Comparison of ENCODE assay signal across 25 cellular contexts in genomic region chr15:41716864-41717263, GRCh38. TPM values are rescaled to one million over a fixed set of nuclear protein-coding genes. Genes with fewer than 3 reads are reported as not detected.
A peak's percentile ranks its signal among the peaks of the same experiment; 100 is the strongest.
DNase-seq lines count a peak whose midpoint lies in the region; ATAC-seq, FAIRE-seq and TF ChIP-seq lines count a peak whose summit lies in the region.
"Had no signal": no experiment of that assay in that cellular context is flagged by ENCODE, and none has a peak within 500 bp of the region (broad histone marks: within the 10 kb centered on the region; RNA-seq: fewer than 3 reads in every experiment).

No MANE protein-coding gene starts in this region.

- peak; percentile 9 for FAIRE-seq in keratinocyte (lab: Jason Lieb, UNC)
- FAIRE-seq: A204.1, GM12878, GM12892, GM18507 had no signal

- H3K27ac ChIP-seq in keratinocyte (ENCODE audit: control insufficient read depth, insufficient read depth, low read length) (no peak overlapping the region), PC-9 (no peak overlapping the region)
- H3K27ac ChIP-seq: BLaER1 had no signal

- H3K36me3 ChIP-seq in keratinocyte (ENCODE audit: control insufficient read depth in 2 of 2, extremely low read depth in 1 of 2, insufficient read depth in 2 of 2, low read length in 2 of 2) = peaks cover 0 to 8% of the 10 kb centered on the region in 2 experiments
- H3K36me3 ChIP-seq in PC-9 (ENCODE audit: low read depth) = no peaks in the 10 kb centered on the region; the same call in 1 of the 2 replicates

- H3K4me3 ChIP-seq in keratinocyte (ENCODE audit: control insufficient read depth in 2 of 3, extremely low read depth in 1 of 3, insufficient read depth in 2 of 3, low read depth in 1 of 3, low read length in 3 of 3) (no peak overlapping the region), PC-9 (no peak overlapping the region)
- H3K4me3 ChIP-seq: BLaER1, GM12878 had no signal

- H3K9me1 ChIP-seq in keratinocyte (ENCODE audit: control insufficient read depth, extremely low read depth, insufficient read depth, low read length) = no peaks in the 10 kb centered on the region

- H3K9me2 ChIP-seq in PC-9 (ENCODE audit: insufficient read depth) = no peaks in the 10 kb centered on the region

- H4K20me1 ChIP-seq in keratinocyte (ENCODE audit: control insufficient read depth, extremely low read depth, insufficient read depth, low read length) (no peaks in the 10 kb centered on the region), PC-9 (ENCODE audit: insufficient read depth) (0 out of 2 replicates have a peak, but pooled peaks cover 3% of the 10 kb centered on the region)

- intact Hi-C loops in left ventricle myocardium superior (cut with micrococcal nuclease) (no loop called here), cardiac septum (cut with DNase I) (no loop called here), PC-9 (cut with micrococcal nuclease; ENCODE audit: unreplicated experiment) (no loop called here)

- H3K27me3 ChIP-seq in keratinocyte (ENCODE audit: control insufficient read depth, extremely low read depth, insufficient read depth, low read length) (no peaks in the 10 kb centered on the region), PC-9 (ENCODE audit: insufficient read depth, low read depth) (no peaks in the 10 kb centered on the region)
- H3K27me3 ChIP-seq: BE2C, BLaER1 had no signal

- no peak overlapping the region for H3K9ac ChIP-seq in keratinocyte (ENCODE audit: control insufficient read depth, extremely low read depth, insufficient read depth, low read length)
- H3K9ac ChIP-seq: BLaER1 had no signal

- H3K9me3 ChIP-seq in keratinocyte (ENCODE audit: control insufficient read depth, low read depth, low read length) = no peaks in the 10 kb centered on the region
- no peaks in the 10 kb centered on the region for H3K9me3 ChIP-seq in PC-9 (ENCODE audit: insufficient read depth, low read depth)
- H3K9me3 ChIP-seq: BE2C, BLaER1 had no signal

- POLR2A ChIA-PET in PC-9 (lab: Charles Lee; ENCODE audit: unreplicated experiment) = no interaction called here

- peak; percentile 60 for ATAC-seq in left ventricle myocardium superior
- ATAC-seq: GM12878 had no signal

- TF ChIP-seq CTCF in keratinocyte (optimal IDR thresholded peaks at IDR 0.05 in 1 of 3, IDR thresholded peaks at IDR 0.05 in 1 of 3, conservative IDR thresholded peaks at IDR 0.05 in 1 of 3; ENCODE audit: extremely low read depth in 1 of 3, insufficient read depth in 2 of 3, low read length in 3 of 3) = no peak
- TF ChIP-seq CTCF in PC-9 (conservative IDR thresholded peaks at IDR 0.05) = no peak

- dilution Hi-C loops in keratinocyte (cut with MboI; ENCODE audit: extremely low pct_ligation_motif_present, low sequenced_read_pairs) = no loop called here

- H3F3A ChIP-seq in PC-9 (ENCODE audit: insufficient read depth, low read depth) = no peaks in the 10 kb centered on the region

- CTCF ChIA-PET in PC-9 (lab: Charles Lee) = no interaction called here

- H3K79me2 ChIP-seq in keratinocyte (ENCODE audit: control insufficient read depth, insufficient read depth, low read length) (no peaks in the 10 kb centered on the region), PC-9 (ENCODE audit: low read depth) (no peaks in the 10 kb centered on the region)

- DNase-seq in left ventricle myocardium superior (no peak), cardiac septum (ENCODE audit: low spot score) (no peak), keratinocyte (ENCODE audit: low read depth, low spot score) (no peak), PC-9 (no peak), nucleus accumbens (lab: John Stamatoyannopoulos, UW) (no peak)
- DNase-seq: 8988T; ACHN; BE2C; C1 segment of cervical spinal cord; CD4-positive, alpha-beta memory T cell; CD4-positive, CD25-positive, alpha-beta regulatory T cell; CD8-positive, alpha-beta memory T cell; COR-L47; DMS 273 treated with DMSO at 0.1 percent for 48 hours; DMS153; DMS53; DMS79; DND-41; EL; GDM1 had no signal

- H2AFZ ChIP-seq in keratinocyte (ENCODE audit: control insufficient read depth, low read length) (no peak overlapping the region), PC-9 (no peak overlapping the region)

- H3K4me1 ChIP-seq in keratinocyte (ENCODE audit: control insufficient read depth, extremely low read depth, insufficient read depth, low read length) (no peaks in the 10 kb centered on the region), PC-9 (replicated peaks; ENCODE audit: insufficient read depth) (no peaks in the 10 kb centered on the region)
- H3K4me1 ChIP-seq: BE2C, BLaER1 had no signal

- no peak overlapping the region for H3K4me2 ChIP-seq in keratinocyte (ENCODE audit: control insufficient read depth, extremely low read depth, insufficient read depth, low read depth, low read length)
- no peak overlapping the region for H3K4me2 ChIP-seq in PC-9
- H3K4me2 ChIP-seq: BLaER1 had no signal

- BruUV-seq in PC-9 (replicated peaks; lab: Mats Ljungman, UMichigan) = no TSS peak

RNA-seq across cellular contexts. Expression of gene MGA, which starts 56.7 kb away (rescaled TPM):
- total RNA-seq in left ventricle myocardium superior = 28.8 TPM
- total RNA-seq in cardiac septum = 37.3 TPM
- 4.3 to 6.3 TPM (median 5.4 TPM) in 3 replicates for polyA plus RNA-seq in keratinocyte
- 31.5 TPM for polyA plus RNA-seq in keratinocyte (2011; ENCODE audit: low read depth)
- 1.5 and 3.5 TPM in 2 replicates for polyA plus RNA-seq in keratinocyte (2011; cell fraction: cytosol; rRNA removed)
- polyA plus RNA-seq in keratinocyte (2011; cell fraction: nucleus; rRNA removed) = 10.5 and 11.8 TPM in 2 replicates
- 4.7 and 5.0 TPM in 2 replicates for polyA plus RNA-seq in keratinocyte (2012; ENCODE audit: low replicate concordance)
- 16.6 to 38.9 TPM (median 24.9 TPM) in 3 replicates for polyA minus RNA-seq in keratinocyte
- 8.8 TPM for polyA minus RNA-seq in keratinocyte (2011; cell fraction: cytosol; rRNA and poly(A)+ RNA removed)
- polyA minus RNA-seq in keratinocyte (2011; cell fraction: nucleus; rRNA and poly(A)+ RNA removed) = 29.1 and 58.6 TPM in 2 replicates
- 31.8 and 38.5 TPM in 2 replicates for total RNA-seq in PC-9 (2021)

RNA-seq across cellular contexts. Expression of gene MAPKBP1, which starts 57.4 kb away (rescaled TPM):
- total RNA-seq in left ventricle myocardium superior (17.0 TPM), cardiac septum (15.6 TPM), PC-9 (2021) (17.6 and 22.9 TPM in 2 replicates)
- 11.3 to 22.2 TPM (median 18.3 TPM) in 3 replicates for polyA plus RNA-seq in keratinocyte
- 9.8 TPM for polyA plus RNA-seq in keratinocyte (2011; ENCODE audit: low read depth)
- 7.7 and 34.7 TPM in 2 replicates for polyA plus RNA-seq in keratinocyte (2011; cell fraction: cytosol; rRNA removed)
- polyA plus RNA-seq in keratinocyte (2011; cell fraction: nucleus; rRNA removed) = 72.2 and 89.6 TPM in 2 replicates
- polyA plus RNA-seq in keratinocyte (2012; ENCODE audit: low replicate concordance) = 20.7 and 24.2 TPM in 2 replicates
- polyA minus RNA-seq in keratinocyte = 61.9 to 98.7 TPM (median 65.0 TPM) in 3 replicates
- 18.2 TPM for polyA minus RNA-seq in keratinocyte (2011; cell fraction: cytosol; rRNA and poly(A)+ RNA removed)
- 61.8 and 96.3 TPM in 2 replicates for polyA minus RNA-seq in keratinocyte (2011; cell fraction: nucleus; rRNA and poly(A)+ RNA removed)
